1 cellular context compared by ENCODE assay signal in genomic region chr11:45843158-45843924, GRCh38.
TF ChIP-seq lines count a peak whose summit lies in the region.

No MANE protein-coding gene starts in this region.

TF ChIP-seq in HepG2, 621 proteins besides CTCF, POLR2A, EP300 and RAD21 (continued from another document and continues in another):
- TF ChIP-seq ZNF317 (CRISPR knock-in tag; IDR thresholded peaks at IDR 0.05), result 0 out of 2 replicates have a peak, but pooled peaks have one; percentile 21
- no peak for TF ChIP-seq STAT5B (CRISPR knock-in tag; IDR thresholded peaks at IDR 0.05)
- no peak for TF ChIP-seq ERF (CRISPR knock-in tag; IDR thresholded peaks at IDR 0.05)
- TF ChIP-seq EZH2 (conservative IDR thresholded peaks at IDR 0.05; ENCODE audit: low read depth, low read length), result no peak
- peak; percentile 24; the same call in 1 of the 2 replicates for TF ChIP-seq ARID3A (IDR thresholded peaks at IDR 0.05; ENCODE audit: low read depth, low read length)
- TF ChIP-seq ZSCAN31 (CRISPR knock-in tag; IDR thresholded peaks at IDR 0.05; ENCODE audit: low read depth), result no peak
- TF ChIP-seq STAG1 (CRISPR knock-in tag; IDR thresholded peaks at IDR 0.05), result peak; percentile 61
- TF ChIP-seq BRD4 (CRISPR knock-in tag; IDR thresholded peaks at IDR 0.05), result no peak
- no peak for TF ChIP-seq RBM22 (optimal IDR thresholded peaks at IDR 0.05; ENCODE audit: low read length)
- TF ChIP-seq SAFB2 (CRISPR knock-in tag; IDR thresholded peaks at IDR 0.05; ENCODE audit: borderline replicate concordance, low read depth), result no peak
- no peak for TF ChIP-seq DZIP1 (CRISPR knock-in tag; IDR thresholded peaks at IDR 0.05)
- no peak for TF ChIP-seq ZNF724P (CRISPR knock-in tag; IDR thresholded peaks at IDR 0.05; ENCODE audit: borderline replicate concordance)
- no peak for TF ChIP-seq ESRRA (CRISPR knock-in tag; IDR thresholded peaks at IDR 0.05; ENCODE audit: low read depth)
- no peak for TF ChIP-seq ZNF766 (CRISPR knock-in tag; IDR thresholded peaks at IDR 0.05; ENCODE audit: borderline replicate concordance)
- no peak for TF ChIP-seq ZNF749 (CRISPR knock-in tag; IDR thresholded peaks at IDR 0.05; ENCODE audit: borderline replicate concordance)
- TF ChIP-seq ZNF382 (CRISPR knock-in tag; IDR thresholded peaks at IDR 0.05; ENCODE audit: borderline replicate concordance), result no peak
- TF ChIP-seq ATF5 (CRISPR knock-in tag; IDR thresholded peaks at IDR 0.05; ENCODE audit: low read depth), result no peak
- peak; percentile 63; the same call in 1 of the 2 replicates for TF ChIP-seq ZNF800 (CRISPR knock-in tag; IDR thresholded peaks at IDR 0.05)
- TF ChIP-seq MIER2 (CRISPR knock-in tag; IDR thresholded peaks at IDR 0.05), result no peak
- TF ChIP-seq ARNTL (CRISPR knock-in tag; IDR thresholded peaks at IDR 0.05), result peak; percentile 89
- no peak for TF ChIP-seq ZNF451 (CRISPR knock-in tag; IDR thresholded peaks at IDR 0.05)
- no peak for TF ChIP-seq ZNF605 (CRISPR knock-in tag; IDR thresholded peaks at IDR 0.05)
- 0 out of 2 replicates have a peak, but pooled peaks have one; percentile 23 for TF ChIP-seq NAIF1 (CRISPR knock-in tag; IDR thresholded peaks at IDR 0.05; ENCODE audit: borderline replicate concordance)
- TF ChIP-seq ZNF280B (CRISPR knock-in tag; IDR thresholded peaks at IDR 0.05; ENCODE audit: borderline replicate concordance), result no peak
- TF ChIP-seq ZNF33A (CRISPR knock-in tag; IDR thresholded peaks at IDR 0.05; ENCODE audit: borderline replicate concordance), result no peak
- TF ChIP-seq STAT6 (CRISPR knock-in tag; IDR thresholded peaks at IDR 0.05; ENCODE audit: borderline replicate concordance), result no peak
- no peak for TF ChIP-seq HIC2 (CRISPR knock-in tag; IDR thresholded peaks at IDR 0.05; ENCODE audit: low read depth)
- peak; percentile 63; the same call in 1 of the 2 replicates for TF ChIP-seq ZNF331 (CRISPR knock-in tag; IDR thresholded peaks at IDR 0.05)
- TF ChIP-seq ZNF777 (CRISPR knock-in tag; IDR thresholded peaks at IDR 0.05), result no peak
- peak; percentile 44; the same call in 1 of the 2 replicates for TF ChIP-seq NR2F6 (IDR thresholded peaks at IDR 0.05)
- TF ChIP-seq NR2F6 (CRISPR knock-in tag; IDR thresholded peaks at IDR 0.05), result peak; percentile 26; the same call in 1 of the 2 replicates
- TF ChIP-seq FOXK1 (CRISPR knock-in tag; IDR thresholded peaks at IDR 0.05; ENCODE audit: borderline replicate concordance, low read depth), result peak; percentile 55
- TF ChIP-seq HBP1 (CRISPR knock-in tag; IDR thresholded peaks at IDR 0.05; ENCODE audit: low read depth), result no peak
- no peak for TF ChIP-seq TOE1 (CRISPR knock-in tag; IDR thresholded peaks at IDR 0.05)
- TF ChIP-seq ZXDC (CRISPR knock-in tag; IDR thresholded peaks at IDR 0.05), result no peak
- no peak for TF ChIP-seq AFF4 (CRISPR knock-in tag; IDR thresholded peaks at IDR 0.05)
- no peak for TF ChIP-seq ZNF75D (CRISPR knock-in tag; IDR thresholded peaks at IDR 0.05; ENCODE audit: borderline replicate concordance)
